In the genomic region with DNA sequence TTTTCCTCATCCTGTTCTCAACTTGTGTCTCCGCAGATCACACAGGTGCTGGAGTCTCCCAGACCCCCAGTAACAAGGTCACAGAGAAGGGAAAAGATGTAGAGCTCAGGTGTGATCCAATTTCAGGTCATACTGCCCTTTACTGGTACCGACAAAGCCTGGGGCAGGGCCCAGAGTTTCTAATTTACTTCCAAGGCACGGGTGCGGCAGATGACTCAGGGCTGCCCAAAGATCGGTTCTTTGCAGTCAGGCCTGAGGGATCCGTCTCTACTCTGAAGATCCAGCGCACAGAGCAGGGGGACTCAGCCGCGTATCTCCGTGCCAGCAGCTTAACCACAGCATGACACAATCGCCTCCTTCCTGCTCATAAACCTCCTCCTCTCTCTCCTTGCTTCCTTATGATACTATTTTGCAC, we compare ENCODE assay signal across 8 cellular contexts.
DNase-seq lines count a peak whose midpoint lies in the region; ATAC-seq and TF ChIP-seq lines count a peak whose summit lies in the region.

No MANE protein-coding gene starts in this region.

- peak; percentile 59 for ATAC-seq in GM19468 (IDR thresholded peaks at IDR 0.05; ENCODE audit: extremely low read depth, unreplicated experiment)
- ATAC-seq in activated naive CD8-positive, alpha-beta T cell treated with anti-CD3 and anti-CD28 coated beads, Interleukin-2, amount 50 U/mL, for 24 hours, result peak; percentile 88
- no peak for ATAC-seq in GM21825 (IDR thresholded peaks at IDR 0.05; ENCODE audit: unreplicated experiment)

- H3K27ac ChIP-seq in skeletal muscle tissue (ENCODE audit: low read depth, low read length), result no peak overlapping the region

- H3K36me3 Mint-ChIP-seq in activated naive CD8-positive, alpha-beta T cell treated with anti-CD3 and anti-CD28 coated beads, Interleukin-2, amount 50 U/mL, for 24 hours (ENCODE audit: low read depth), result no peaks in the 10 kb centered on the region

- peaks cover 18 to 31% (median 26%) of the 10 kb centered on the region in 3 donors for H3K4me1 ChIP-seq in skeletal muscle tissue (ENCODE audit: control insufficient read depth in 3 of 3, insufficient read depth in 3 of 3, low read length in 3 of 3)

- no peak overlapping the region for H3K4me3 ChIP-seq in skeletal muscle tissue (ENCODE audit: low read length in 3 of 3)

- peaks cover 4% of the 10 kb centered on the region for H3K27me3 Mint-ChIP-seq in activated naive CD8-positive, alpha-beta T cell treated with anti-CD3 and anti-CD28 coated beads, Interleukin-2, amount 50 U/mL, for 24 hours

- H3K9me3 ChIP-seq in skeletal muscle tissue (ENCODE audit: control insufficient read depth in 3 of 3, low read length in 3 of 3), result no peaks in the 10 kb centered on the region

- no peaks in the 10 kb centered on the region for H3K36me3 ChIP-seq in skeletal muscle tissue (ENCODE audit: control insufficient read depth in 3 of 3, insufficient read depth in 3 of 3, low read length in 3 of 3)

- TF ChIP-seq POLR2A in erythroblast (IDR thresholded peaks at IDR 0.05; ENCODE audit: low read length), result no peak

- peak overlapping the region; percentile 69 for H3K27ac Mint-ChIP-seq in activated naive CD8-positive, alpha-beta T cell treated with anti-CD3 and anti-CD28 coated beads, Interleukin-2, amount 50 U/mL, for 24 hours

- peaks cover 26% of the 10 kb centered on the region for H3K4me1 Mint-ChIP-seq in activated naive CD8-positive, alpha-beta T cell treated with anti-CD3 and anti-CD28 coated beads, Interleukin-2, amount 50 U/mL, for 24 hours

- H3K27me3 ChIP-seq in skeletal muscle tissue (ENCODE audit: control insufficient read depth in 3 of 3, insufficient read depth in 3 of 3, low read length in 3 of 3), result no peaks in the 10 kb centered on the region

- peak overlapping the region in 2 of 3 donors; percentile 25 to 42 for H3K9ac ChIP-seq in skeletal muscle tissue (ENCODE audit: low read depth in 1 of 3, low read length in 3 of 3)

- peak overlapping the region; percentile 64 for H3K4me3 Mint-ChIP-seq in activated naive CD8-positive, alpha-beta T cell treated with anti-CD3 and anti-CD28 coated beads, Interleukin-2, amount 50 U/mL, for 24 hours

- DNase-seq in NOMO-1 (lab: John Stamatoyannopoulos, UW; ENCODE audit: unreplicated experiment in 2 of 2), result peak; percentile 30 to 77
- peak; percentile 53 for DNase-seq in activated naive CD8-positive, alpha-beta T cell treated with anti-CD3 and anti-CD28 coated beads, Interleukin-2, amount 50 U/mL, for 24 hours
- no peak for DNase-seq in RKO (ENCODE audit: low spot score)
- no peak for DNase-seq in erythroblast (lab: John Stamatoyannopoulos, UW)
- no peak for DNase-seq in NCI-H2029 (lab: John Stamatoyannopoulos, UW)

- no peaks in the 10 kb centered on the region for H3K9me3 Mint-ChIP-seq in activated naive CD8-positive, alpha-beta T cell treated with anti-CD3 and anti-CD28 coated beads, Interleukin-2, amount 50 U/mL, for 24 hours

Comparison
In these comparisons a context has a peak if more than half of its experiments do, and no peak if none do; other contexts are left out.
1. DNase-seq: peak in NOMO-1 (2 of 2) and activated naive CD8-positive, alpha-beta T cell treated with anti-CD3 and anti-CD28 coated beads, Interleukin-2, amount 50 U/mL, for 24 hours (single experiment); none in RKO (single experiment), erythroblast (0 of 2) and NCI-H2029 (single experiment).